ENCODE assay signal across 8 cellular contexts in genomic region chr5:150436141-150436680, GRCh38. TPM values are rescaled to one million over a fixed set of nuclear protein-coding genes. Genes with fewer than 3 reads are reported as not detected.
DNase-seq lines count a peak whose midpoint lies in the region; ATAC-seq and TF ChIP-seq lines count a peak whose summit lies in the region.

No MANE protein-coding gene starts in this region.

- CTCF ChIA-PET in WTC11 (lab: Charles Lee), result interaction anchor here (0.5 to 3.7 kb wide), 21 partner anchors 14 to 305 kb away, joined by 3 to 76 read pairs (median 4); partner anchors contain the start of gene RPS14

- peak; percentile 72 for TF ChIP-seq CTCF in WTC11 (IDR thresholded peaks at IDR 0.05)
- TF ChIP-seq CTCF in cardiac fibroblast (IDR thresholded peaks at IDR 0.05; ENCODE audit: low read depth, low read length), result peak; percentile 80

- intact Hi-C loops in left colon (cut with DNase I, micrococcal nuclease), result no loop called here

- ATAC-seq in GM19035 (IDR thresholded peaks at IDR 0.05; ENCODE audit: unreplicated experiment) (peak; percentile 92), HG03280 (IDR thresholded peaks at IDR 0.05; ENCODE audit: unreplicated experiment) (peak; percentile 91), WTC11 (peak; percentile 89), left colon (peak; percentile 90)

- no peaks in the 10 kb centered on the region for H3K27me3 Mint-ChIP-seq in WTC11 (ENCODE audit: low read depth)

- DNase-seq in Ammon's horn (ENCODE audit: low spot score) (peak; percentile 96), NCI-H345 (lab: John Stamatoyannopoulos, UW) (peak; percentile 88), WTC11 (ENCODE audit: low spot score) (peak; percentile 96), cardiac fibroblast (ENCODE audit: low read depth in 2 of 2) (peak; percentile 90 to 91), left colon (peak; percentile 79 to 98)
- peak; percentile 88 for DNase-seq in stimulated activated CD4-positive, alpha-beta T cell treated with anti-CD3 and anti-CD28 coated beads, Interleukin-2, amount 100 ng/mL, for 4 hours (ENCODE audit: low read depth)

- H3K4me3 ChIP-seq in cardiac fibroblast (replicated peaks in 1 of 2; ENCODE audit: low read depth in 2 of 2, low read length in 2 of 2), result no peak overlapping the region

- H3K4me1 Mint-ChIP-seq in WTC11, result peaks cover 10% of the 10 kb centered on the region

- H3K36me3 Mint-ChIP-seq in WTC11, result no peaks in the 10 kb centered on the region

- no peak overlapping the region for H3K4me3 Mint-ChIP-seq in WTC11

- H3K9me3 Mint-ChIP-seq in WTC11, result no peaks in the 10 kb centered on the region

- POLR2A ChIA-PET in WTC11 (lab: Charles Lee), result interaction anchor here (1.2 kb wide), 1 partner anchor 25 kb away, joined by 7 read pairs; no protein-coding TSS in a partner anchor

- H3K27ac Mint-ChIP-seq in WTC11, result no peak overlapping the region

TF ChIP-seq in WTC11, 78 proteins besides CTCF, POLR2A, EP300 and RAD21:
- no peak for TF ChIP-seq ZNF532 (CRISPR knock-in tag; IDR thresholded peaks at IDR 0.05; ENCODE audit: borderline replicate concordance)
- no peak for TF ChIP-seq USF2 (CRISPR knock-in tag; IDR thresholded peaks at IDR 0.05)
- TF ChIP-seq GABPB1 (CRISPR knock-in tag; IDR thresholded peaks at IDR 0.05), result peak; percentile 78
- no peak for TF ChIP-seq ATF6 (CRISPR knock-in tag; IDR thresholded peaks at IDR 0.05)
- TF ChIP-seq ZNF281 (CRISPR knock-in tag; IDR thresholded peaks at IDR 0.05), result no peak
- peak; percentile 61 for TF ChIP-seq PRDM15 (CRISPR knock-in tag; IDR thresholded peaks at IDR 0.05)
- TF ChIP-seq NFATC4 (CRISPR knock-in tag; IDR thresholded peaks at IDR 0.05), result no peak
- 0 out of 2 replicates have a peak, but pooled peaks have one; percentile 26 for TF ChIP-seq ETV6 (CRISPR knock-in tag; IDR thresholded peaks at IDR 0.05)
- no peak for TF ChIP-seq TEAD4 (CRISPR knock-in tag; IDR thresholded peaks at IDR 0.05)

RNA-seq across cellular contexts. Expression of gene RPS14, which starts 13.3 kb away (rescaled TPM):
- total RNA-seq in WTC11 (2021), result 2,564 to 2,814 TPM (median 2,812 TPM) in 3 replicates
- total RNA-seq in left colon, result 1,000 to 10,000 TPM; 1,685 to 1,991 TPM

RNA-seq across cellular contexts. Expression of gene CD74, which starts 23.5 kb away (rescaled TPM):
- total RNA-seq in WTC11 (2021) (28.2 to 47.6 TPM (median 44.3 TPM) in 3 replicates), left colon (100 to 1,000 TPM; 132 to 435 TPM)
